In the genomic region with DNA sequence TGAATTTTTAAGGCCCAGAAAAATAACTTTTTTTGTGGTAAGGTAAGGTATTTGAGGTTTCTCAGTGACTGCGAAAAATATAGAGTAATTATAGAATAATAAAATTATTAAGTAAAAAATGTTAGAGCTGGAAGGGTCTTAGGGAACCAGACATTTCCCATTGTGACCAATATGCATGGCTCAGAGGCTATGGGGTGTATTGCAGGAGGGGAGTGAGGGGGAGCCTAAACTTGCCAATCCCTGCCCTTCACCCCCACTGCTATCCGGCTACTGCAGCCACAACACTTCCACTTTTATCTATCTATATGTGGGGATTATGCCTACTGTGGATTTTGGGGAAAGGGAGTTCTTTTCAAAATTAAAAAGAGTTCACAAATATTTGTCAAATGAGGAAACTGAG, we compare ENCODE assay signal across 14 cellular contexts. TPM values are rescaled to one million over a fixed set of nuclear protein-coding genes. Genes with fewer than 3 reads are reported as not detected.
DNase-seq lines count a peak whose midpoint lies in the region; ATAC-seq and TF ChIP-seq lines count a peak whose summit lies in the region.
"Had no signal": no experiment of that assay in that cellular context is flagged by ENCODE, and none has a peak within 500 bp of the region (broad histone marks: within the 10 kb centered on the region; RNA-seq: fewer than 3 reads in every experiment).

No MANE protein-coding gene starts in this region.

- CTCF ChIA-PET in WTC11 (lab: Charles Lee) (interaction anchor here (1.0 to 1.8 kb wide), 8 partner anchors 9 to 462 kb away, joined by 3 to 9 read pairs (median 5); no protein-coding TSS in a partner anchor), PC-9 (lab: Charles Lee) (no interaction called here)

- no peak overlapping the region for H3K27ac ChIP-seq in PC-9
- H3K27ac ChIP-seq: BLaER1 treated with 17β-estradiol and CSF1 and Interleukin-3, amounts not matched to agents 10 nM and 100 nM had no signal

- no peak for TF ChIP-seq CTCF in WTC11 (IDR thresholded peaks at IDR 0.05)
- TF ChIP-seq CTCF in PC-9 (conservative IDR thresholded peaks at IDR 0.05), result no peak

- intact Hi-C loops in PC-9 (cut with micrococcal nuclease; ENCODE audit: unreplicated experiment), result no loop called here

- DNase-seq in NCI-H82 (lab: John Stamatoyannopoulos, UW) (peak; percentile 59), NCI-H82 treated with DMSO at 0.1 percent for 48 hours (lab: John Stamatoyannopoulos, UW; ENCODE audit: unreplicated experiment) (no peak), NCI-H69 (lab: John Stamatoyannopoulos, UW) (peak; percentile 75), WTC11 (ENCODE audit: low spot score) (no peak), PC-9 (no peak), NOMO-1 treated with dmso at 0.1 percent for 144 hours (lab: John Stamatoyannopoulos, UW; ENCODE audit: unreplicated experiment) (no peak)
- DNase-seq: ACHN; CD4-positive, CD25-positive, alpha-beta regulatory T cell; DMS79; KBM-7 had no signal

- H3K4me1 ChIP-seq in PC-9 (replicated peaks; ENCODE audit: insufficient read depth), result peaks cover 40% of the 10 kb centered on the region

- no peaks in the 10 kb centered on the region for H3K9me2 ChIP-seq in PC-9 (ENCODE audit: insufficient read depth)

- no peak overlapping the region for H3K4me3 ChIP-seq in PC-9
- H3K4me3 ChIP-seq: BLaER1 treated with 17β-estradiol and CSF1 and Interleukin-3, amounts not matched to agents 10 nM and 100 nM; GM12878 had no signal

- no peak overlapping the region for H3K27ac Mint-ChIP-seq in WTC11
- H3K27ac Mint-ChIP-seq: CD4-positive, CD25-positive, alpha-beta regulatory T cell had no signal

- H2AFZ ChIP-seq in PC-9, result no peak overlapping the region

- H3K79me2 ChIP-seq in PC-9 (ENCODE audit: low read depth), result no peaks in the 10 kb centered on the region

- no peak overlapping the region for H3K4me3 Mint-ChIP-seq in WTC11
- H3K4me3 Mint-ChIP-seq: CD4-positive, CD25-positive, alpha-beta regulatory T cell had no signal

- no peak overlapping the region for H3K4me2 ChIP-seq in PC-9
- H3K4me2 ChIP-seq: BLaER1 treated with 17β-estradiol and CSF1 and Interleukin-3, amounts not matched to agents 10 nM and 100 nM had no signal

- H4K20me1 ChIP-seq in PC-9 (ENCODE audit: insufficient read depth), result no peaks in the 10 kb centered on the region
- H4K20me1 ChIP-seq: BLaER1 treated with 17β-estradiol and CSF1 and Interleukin-3, amounts not matched to agents 10 nM and 100 nM had no signal

- H3F3A ChIP-seq in PC-9 (ENCODE audit: insufficient read depth, low read depth), result peaks cover 15% of the 10 kb centered on the region

- peaks cover 10% of the 10 kb centered on the region; the same call in 1 of the 2 replicates for H3K4me1 Mint-ChIP-seq in WTC11

- POLR2A ChIA-PET in WTC11 (lab: Charles Lee), result interaction anchor here (0.9 kb wide), 1 partner anchor 8 kb away, joined by 5 read pairs; the partner anchor contains the start of gene GADD45A
- POLR2A ChIA-PET in PC-9 (lab: Charles Lee; ENCODE audit: unreplicated experiment), result interaction anchor here (0.7 kb wide), 1 partner anchor 8 kb away, joined by 10 read pairs; the partner anchor contains the start of gene GADD45A

- peak; percentile 60; the same call in 1 of the 2 replicates for ATAC-seq in WTC11
- no peak for ATAC-seq in HG03095 (IDR thresholded peaks at IDR 0.05; ENCODE audit: unreplicated experiment)
- ATAC-seq: GM12878, HCT116 had no signal

- no peaks in the 10 kb centered on the region for H3K36me3 ChIP-seq in PC-9 (ENCODE audit: low read depth)
- H3K36me3 ChIP-seq: BLaER1 treated with 17β-estradiol and CSF1 and Interleukin-3, amounts not matched to agents 10 nM and 100 nM had no signal

- H3K36me3 Mint-ChIP-seq in WTC11, result no peaks in the 10 kb centered on the region
- H3K36me3 Mint-ChIP-seq: CD4-positive, CD25-positive, alpha-beta regulatory T cell had no signal

- no TSS peak for BruUV-seq in PC-9 (replicated peaks; lab: Mats Ljungman, UMichigan)

- H3K9me3 Mint-ChIP-seq in WTC11, result no peaks in the 10 kb centered on the region
- H3K9me3 Mint-ChIP-seq: CD4-positive, CD25-positive, alpha-beta regulatory T cell had no signal

- H3K9me3 ChIP-seq in PC-9 (ENCODE audit: insufficient read depth, low read depth), result no peaks in the 10 kb centered on the region
- H3K9me3 ChIP-seq: BLaER1 treated with 17β-estradiol and CSF1 and Interleukin-3, amounts not matched to agents 10 nM and 100 nM had no signal

- H3K27me3 ChIP-seq in PC-9 (ENCODE audit: insufficient read depth, low read depth), result no peaks in the 10 kb centered on the region
- H3K27me3 ChIP-seq: BLaER1 treated with 17β-estradiol and CSF1 and Interleukin-3, amounts not matched to agents 10 nM and 100 nM had no signal

- H3K27me3 Mint-ChIP-seq in WTC11 (ENCODE audit: low read depth), result no peaks in the 10 kb centered on the region

TF ChIP-seq in WTC11, 78 proteins besides CTCF, POLR2A, EP300 and RAD21 (continues in another document):
- TF ChIP-seq OVOL2 (CRISPR knock-in tag; IDR thresholded peaks at IDR 0.05; ENCODE audit: borderline replicate concordance) (no peak), ZNF532 (CRISPR knock-in tag; IDR thresholded peaks at IDR 0.05; ENCODE audit: borderline replicate concordance) (no peak), NR2C2 (CRISPR knock-in tag; IDR thresholded peaks at IDR 0.05) (no peak), ZNF263 (CRISPR knock-in tag; IDR thresholded peaks at IDR 0.05; ENCODE audit: low read depth) (no peak), NR1H2 (CRISPR knock-in tag; IDR thresholded peaks at IDR 0.05) (no peak), TEAD4 (CRISPR knock-in tag; IDR thresholded peaks at IDR 0.05) (no peak), FOXP1 (CRISPR knock-in tag; IDR thresholded peaks at IDR 0.05; ENCODE audit: borderline replicate concordance) (no peak), JAZF1 (CRISPR knock-in tag; IDR thresholded peaks at IDR 0.05) (no peak), GRHL2 (CRISPR knock-in tag; IDR thresholded peaks at IDR 0.05; ENCODE audit: insufficient replicate concordance, severe bottlenecking) (no peak), NFE2L1 (CRISPR knock-in tag; IDR thresholded peaks at IDR 0.05) (no peak), GTF2I (CRISPR knock-in tag; conservative IDR thresholded peaks at IDR 0.05) (no peak), E2F1 (CRISPR knock-in tag; IDR thresholded peaks at IDR 0.05) (no peak), NR3C1 (CRISPR knock-in tag; conservative IDR thresholded peaks at IDR 0.05; ENCODE audit: low read depth) (no peak)
- TF ChIP-seq, protein P1, sequence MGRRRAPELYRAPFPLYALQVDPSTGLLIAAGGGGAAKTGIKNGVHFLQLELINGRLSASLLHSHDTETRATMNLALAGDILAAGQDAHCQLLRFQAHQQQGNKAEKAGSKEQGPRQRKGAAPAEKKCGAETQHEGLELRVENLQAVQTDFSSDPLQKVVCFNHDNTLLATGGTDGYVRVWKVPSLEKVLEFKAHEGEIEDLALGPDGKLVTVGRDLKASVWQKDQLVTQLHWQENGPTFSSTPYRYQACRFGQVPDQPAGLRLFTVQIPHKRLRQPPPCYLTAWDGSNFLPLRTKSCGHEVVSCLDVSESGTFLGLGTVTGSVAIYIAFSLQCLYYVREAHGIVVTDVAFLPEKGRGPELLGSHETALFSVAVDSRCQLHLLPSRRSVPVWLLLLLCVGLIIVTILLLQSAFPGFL (CRISPR knock-in tag; IDR thresholded peaks at IDR 0.05; ENCODE audit: borderline replicate concordance), result no peak

RNA-seq across cellular contexts. Expression of gene GADD45A, which starts 7.6 kb away (rescaled TPM):
- total RNA-seq in WTC11 (2021), result 20.8 to 34.5 TPM (median 24.0 TPM) in 3 replicates
- 63.6 and 112 TPM in 2 replicates for total RNA-seq in PC-9 (2021)

Comparison
In these comparisons a context has a peak if more than half of its experiments do, and no peak if none do; other contexts are left out.
1. DNase-seq: peak in NCI-H82 (single experiment) and NCI-H69 (single experiment); none in NCI-H82 treated with DMSO at 0.1 percent for 48 hours (single experiment), WTC11 (single experiment), PC-9 (0 of 2) and NOMO-1 treated with dmso at 0.1 percent for 144 hours (single experiment).